27 cellular contexts compared by ENCODE assay signal in the genomic region with DNA sequence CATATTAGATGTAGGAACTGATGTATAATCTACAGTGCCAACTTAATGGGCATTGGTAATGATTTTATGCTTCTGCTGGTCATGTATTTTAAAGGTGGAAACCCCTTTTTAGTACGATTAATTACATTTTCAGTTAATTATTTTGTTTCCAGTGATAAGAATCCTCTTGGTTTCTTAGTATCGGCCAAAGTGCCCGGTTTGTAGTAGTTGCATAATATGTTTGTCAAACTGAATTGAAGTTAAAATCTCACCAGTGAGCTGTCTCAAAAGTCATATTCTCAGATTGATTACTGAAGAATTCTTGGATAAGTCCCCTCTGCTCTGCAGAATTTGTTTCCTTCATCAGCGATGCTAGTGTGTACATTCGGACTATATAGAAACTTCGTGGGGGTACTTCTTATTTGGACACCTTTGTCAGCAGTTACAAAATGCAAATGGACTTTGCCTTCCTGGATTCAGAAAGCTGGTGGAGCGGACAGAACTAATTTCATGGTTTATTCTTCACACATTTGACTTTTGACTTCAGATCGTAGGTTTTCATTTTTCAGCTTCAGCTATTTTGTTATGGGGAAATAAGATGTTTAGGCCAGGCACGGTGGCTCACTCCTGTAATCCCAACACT. TPM values are rescaled to one million over a fixed set of nuclear protein-coding genes. Genes with fewer than 3 reads are reported as not detected.
"Had no signal": no experiment of that assay in that cellular context is flagged by ENCODE, and none has a peak within 500 bp of the region (broad histone marks: within the 10 kb centered on the region; RNA-seq: fewer than 3 reads in every experiment).

No MANE protein-coding gene starts in this region.

- H3K4me1 Mint-ChIP-seq: naive thymus-derived CD8-positive, alpha-beta T cell; stimulated activated effector memory CD8-positive, alpha-beta T cell treated with anti-CD3 and anti-CD28 coated beads, Interleukin-12 subunit alpha, Interleukin-12 subunit beta, amount 100 ng/mL, for 72 hours; stimulated activated naive B cell treated with anti-CD40 and anti-IgM and Interleukin-4, amounts not matched to agents 10 μg/mL and 1 μg/mL and 100 μg/mL, for 72 hours had no signal

- H3K27ac ChIP-seq: neural progenitor cell, ovary, parathyroid adenoma, psoas muscle, skin epidermis, stomach, thoracic aorta, thyroid gland, tibial nerve, upper lobe of left lung, vagina had no signal

- H3K4me3 ChIP-seq: neural progenitor cell, ovary, psoas muscle, skin epidermis, stomach, thoracic aorta, thyroid gland, tibial nerve, upper lobe of left lung, vagina had no signal

- H3K36me3 ChIP-seq: neural progenitor cell, ovary, stomach, thoracic aorta, thyroid gland, tibial nerve, upper lobe of left lung, vagina had no signal

- H3K9ac ChIP-seq: neural progenitor cell, parathyroid adenoma had no signal

- H3K27ac Mint-ChIP-seq: naive thymus-derived CD8-positive, alpha-beta T cell; natural killer cell treated with Interleukin-12 subunit alpha and Interleukin-12 subunit beta and Interleukin-15 and Interleukin-18, amount 100 ng/mL, for 72 hours; neural progenitor cell; progenitor cell of endocrine pancreas; stimulated activated effector memory CD8-positive, alpha-beta T cell treated with anti-CD3 and anti-CD28 coated beads, Interleukin-12 subunit alpha, Interleukin-12 subunit beta, amount 100 ng/mL, for 72 hours; stimulated activated naive B cell treated with anti-CD40 and anti-IgM and Interleukin-4, amounts not matched to agents 10 μg/mL and 1 μg/mL and 100 μg/mL, for 72 hours; stimulated activated naive CD8-positive, alpha-beta T cell treated with anti-CD3 and anti-CD28 coated beads, Interleukin-15, Interleukin-2, amounts not matched to agents 100 ng/mL and 50 ng/mL, for 24 hours had no signal

- H3K9me3 ChIP-seq: ovary, psoas muscle, thoracic aorta, thyroid gland, upper lobe of left lung, vagina had no signal

- H3K36me3 Mint-ChIP-seq: natural killer cell treated with Interleukin-12 subunit alpha and Interleukin-12 subunit beta and Interleukin-15 and Interleukin-18, amount 100 ng/mL, for 72 hours; neural progenitor cell; stimulated activated effector memory CD8-positive, alpha-beta T cell treated with anti-CD3 and anti-CD28 coated beads, Interleukin-12 subunit alpha, Interleukin-12 subunit beta, amount 100 ng/mL, for 72 hours; stimulated activated naive B cell treated with anti-CD40 and anti-IgM and Interleukin-4, amounts not matched to agents 10 μg/mL and 1 μg/mL and 100 μg/mL, for 72 hours had no signal

- H3K4me1 ChIP-seq: neural progenitor cell, parathyroid adenoma, psoas muscle, stomach, thyroid gland, tibial nerve, upper lobe of left lung, vagina had no signal

- H3K4me3 Mint-ChIP-seq: naive thymus-derived CD8-positive, alpha-beta T cell; natural killer cell treated with Interleukin-12 subunit alpha and Interleukin-12 subunit beta and Interleukin-15 and Interleukin-18, amount 100 ng/mL, for 72 hours; neural progenitor cell; stimulated activated effector memory CD8-positive, alpha-beta T cell treated with anti-CD3 and anti-CD28 coated beads, Interleukin-12 subunit alpha, Interleukin-12 subunit beta, amount 100 ng/mL, for 72 hours; stimulated activated naive B cell treated with anti-CD40 and anti-IgM and Interleukin-4, amounts not matched to agents 10 μg/mL and 1 μg/mL and 100 μg/mL, for 72 hours; stimulated activated naive CD8-positive, alpha-beta T cell treated with anti-CD3 and anti-CD28 coated beads, Interleukin-15, Interleukin-2, amounts not matched to agents 100 ng/mL and 50 ng/mL, for 24 hours had no signal

- ATAC-seq: naive thymus-derived CD8-positive, alpha-beta T cell; natural killer cell treated with Interleukin-12 subunit alpha and Interleukin-12 subunit beta and Interleukin-15 and Interleukin-18, amount 100 ng/mL, for 72 hours; psoas muscle; right cardiac atrium; sciatic nerve; stimulated activated effector memory CD8-positive, alpha-beta T cell treated with anti-CD3 and anti-CD28 coated beads, Interleukin-12 subunit alpha, Interleukin-12 subunit beta, amount 100 ng/mL, for 72 hours; stimulated activated naive B cell treated with anti-CD40 and anti-IgM and Interleukin-4, amounts not matched to agents 10 μg/mL and 1 μg/mL and 100 μg/mL, for 72 hours had no signal

- DNase-seq: naive thymus-derived CD8-positive, alpha-beta T cell; occipital lobe; ovary; psoas muscle; right cardiac atrium; stimulated activated CD4-positive, alpha-beta T cell treated with anti-CD3 and anti-CD28 coated beads, Interleukin-15, amount 100 ng/mL, for 24 hours; stimulated activated CD4-positive, alpha-beta T cell treated with anti-CD3 and anti-CD28 coated beads, Interleukin-2, amount 100 ng/mL, for 24 hours; stimulated activated CD4-positive, alpha-beta T cell treated with anti-CD3 and anti-CD28 coated beads, Interleukin-2, amount 100 ng/mL, for 48 hours; stimulated activated CD4-positive, alpha-beta T cell treated with anti-CD3 and anti-CD28 coated beads, Interleukin-4, amount 100 ng/mL, for 24 hours; stimulated activated naive B cell treated with anti-CD40 and anti-IgM and Interleukin-4, amounts not matched to agents 10 μg/mL and 1 μg/mL and 100 μg/mL, for 72 hours; stimulated activated naive CD4-positive, alpha-beta T cell treated with Interleukin-2 at 50 U/mL for 16 hours; stomach; thyroid gland; trophoblast cell had no signal

- H3K27me3 ChIP-seq: neural progenitor cell, ovary, thyroid gland, tibial nerve, upper lobe of left lung, vagina had no signal

- H3K9me3 Mint-ChIP-seq: natural killer cell treated with Interleukin-12 subunit alpha and Interleukin-12 subunit beta and Interleukin-15 and Interleukin-18, amount 100 ng/mL, for 72 hours; neural progenitor cell; stimulated activated effector memory CD8-positive, alpha-beta T cell treated with anti-CD3 and anti-CD28 coated beads, Interleukin-12 subunit alpha, Interleukin-12 subunit beta, amount 100 ng/mL, for 72 hours; stimulated activated naive CD8-positive, alpha-beta T cell treated with anti-CD3 and anti-CD28 coated beads, Interleukin-15, Interleukin-2, amounts not matched to agents 100 ng/mL and 50 ng/mL, for 24 hours had no signal

RNA-seq across cellular contexts. Expression of a gene that starts 28.2 kb away (rescaled TPM):
- total RNA-seq: naive thymus-derived CD8-positive, alpha-beta T cell; natural killer cell treated with Interleukin-12 subunit alpha and Interleukin-12 subunit beta and Interleukin-15 and Interleukin-18, amount 100 ng/mL, for 72 hours had no signal
- polyA plus RNA-seq: neural cell had no signal
